26 cellular contexts compared by ENCODE assay signal in genomic region chr11:2961080-2961479, GRCh38. TPM values are rescaled to one million over a fixed set of nuclear protein-coding genes. Genes with fewer than 3 reads are reported as not detected.
DNase-seq lines count a peak whose midpoint lies in the region; ATAC-seq and TF ChIP-seq lines count a peak whose summit lies in the region.
"Had no signal": no experiment of that assay in that cellular context is flagged by ENCODE, and none has a peak within 500 bp of the region (broad histone marks: within the 10 kb centered on the region; RNA-seq: fewer than 3 reads in every experiment).

No MANE protein-coding gene starts in this region.

- peaks cover 4% of the 10 kb centered on the region for H3K4me1 Mint-ChIP-seq in activated CD4-positive, alpha-beta T cell treated with anti-CD3 and anti-CD28 coated beads for 36 hours
- peaks cover 41% of the 10 kb centered on the region for H3K4me1 Mint-ChIP-seq in CD14-positive monocyte
- H3K4me1 Mint-ChIP-seq in effector memory CD8-positive, alpha-beta T cell (ENCODE audit: low read depth in 2 of 2): peaks cover 13 to 25% of the 10 kb centered on the region in 2 donors

- peaks cover 83% of the 10 kb centered on the region for H3K36me3 ChIP-seq in OCI-LY3 (replicated peaks; ENCODE audit: low read depth, low read length)

- peaks cover 16% of the 10 kb centered on the region for H3K4me1 ChIP-seq in OCI-LY3 (ENCODE audit: low read length)
- H3K4me1 ChIP-seq: BE2C, pancreas had no signal

- H3K9me3 Mint-ChIP-seq in activated CD4-positive, alpha-beta T cell treated with anti-CD3 and anti-CD28 coated beads for 36 hours (ENCODE audit: low read depth): no peaks in the 10 kb centered on the region
- H3K9me3 Mint-ChIP-seq in CD14-positive monocyte: no peaks in the 10 kb centered on the region
- no peaks in the 10 kb centered on the region for H3K9me3 Mint-ChIP-seq in effector memory CD8-positive, alpha-beta T cell
- H3K9me3 Mint-ChIP-seq: IgD-negative memory B cell; naive thymus-derived CD8-positive, alpha-beta T cell; T-helper 2 cell treated with Interferon-gamma antibody and Interleukin-4, amounts not matched to agents 5 μg/mL and 100 μg/mL, for 36 hours had no signal

- H3K27me3 ChIP-seq in OCI-LY3 (ENCODE audit: low read depth, low read length): no peaks in the 10 kb centered on the region
- H3K27me3 ChIP-seq: BE2C, pancreas had no signal

- H3K27me3 Mint-ChIP-seq in activated CD4-positive, alpha-beta T cell treated with anti-CD3 and anti-CD28 coated beads for 36 hours: no peaks in the 10 kb centered on the region
- peaks cover 0 to 1% (median 0%) of the 10 kb centered on the region in 3 donors for H3K27me3 Mint-ChIP-seq in CD14-positive monocyte (ENCODE audit: low read depth in 3 of 3)
- H3K27me3 Mint-ChIP-seq in effector memory CD8-positive, alpha-beta T cell: no peaks in the 10 kb centered on the region
- H3K27me3 Mint-ChIP-seq: IgD-negative memory B cell; naive thymus-derived CD8-positive, alpha-beta T cell had no signal

- 0 out of 2 replicates have a peak overlapping the region, but pooled peaks have one; percentile 4 for H3K27ac ChIP-seq in OCI-LY3 (ENCODE audit: low read length)
- H3K27ac ChIP-seq: pancreas, SK-N-MC, WERI-Rb-1 had no signal

- DNase-seq in activated CD4-positive, alpha-beta T cell treated with anti-CD3 and anti-CD28 coated beads for 36 hours: no peak
- DNase-seq in activated CD4-positive, alpha-beta T cell treated with anti-CD3 and anti-CD28 coated beads for 1 hour: no peak
- DNase-seq in CD14-positive monocyte (ENCODE audit: low spot score): no peak
- DNase-seq in effector memory CD8-positive, alpha-beta T cell: no peak
- DNase-seq in AG08396 (ENCODE audit: low spot score): no peak
- DNase-seq in NCI-H2227 treated with DMSO at 0.1 percent for 48 hours (lab: John Stamatoyannopoulos, UW): no peak
- DNase-seq: activated CD8-positive, alpha-beta memory T cell treated with anti-CD3 and anti-CD28 coated beads for 24 hours; amygdala; BE2C; glutamatergic neuron; HCEC 1CT; left cardiac atrium; naive thymus-derived CD8-positive, alpha-beta T cell; NCI-H1417 treated with DMSO at 0.1 percent for 48 hours; NCI-H510A; NK-92 treated with Interleukin-12 subunit alpha and Interleukin-12 subunit beta, amount 100 ng/mL, for 24 hours; pancreas; right cardiac atrium; stimulated activated CD4-positive, alpha-beta T cell treated with anti-CD3 and anti-CD28 coated beads, Interleukin-12 subunit alpha, Interleukin-12 subunit beta, amount 100 ng/mL, for 4 hours; trophoblast cell; WERI-Rb-1 had no signal

- peak overlapping the region; percentile 65 for H3K27ac Mint-ChIP-seq in activated CD4-positive, alpha-beta T cell treated with anti-CD3 and anti-CD28 coated beads for 36 hours
- H3K27ac Mint-ChIP-seq in CD14-positive monocyte: peak overlapping the region; percentile 4 to 83 (median 76)
- H3K27ac Mint-ChIP-seq in effector memory CD8-positive, alpha-beta T cell: peak overlapping the region; percentile 51 to 92
- H3K27ac Mint-ChIP-seq: IgD-negative memory B cell had no signal

- no peak overlapping the region for H2AFZ ChIP-seq in OCI-LY3 (ENCODE audit: low read depth, low read length)

- H3K4me3 ChIP-seq in OCI-LY3 (ENCODE audit: low read length): no peak overlapping the region
- H3K4me3 ChIP-seq: pancreas, SK-N-MC had no signal

- no peak for ATAC-seq in activated CD4-positive, alpha-beta T cell treated with anti-CD3 and anti-CD28 coated beads for 36 hours
- no peak for ATAC-seq in effector memory CD8-positive, alpha-beta T cell (replicated peaks)
- no peak for ATAC-seq in GM21447 (IDR thresholded peaks at IDR 0.05; ENCODE audit: unreplicated experiment)
- ATAC-seq: left cardiac atrium; naive thymus-derived CD8-positive, alpha-beta T cell; pancreas; right cardiac atrium had no signal

- H3K9ac ChIP-seq in OCI-LY3 (ENCODE audit: low read length): no peak overlapping the region

- H3K36me3 Mint-ChIP-seq in activated CD4-positive, alpha-beta T cell treated with anti-CD3 and anti-CD28 coated beads for 36 hours (ENCODE audit: low read depth): peaks cover 81% of the 10 kb centered on the region
- peaks cover 81 to 95% of the 10 kb centered on the region in 2 donors for H3K36me3 Mint-ChIP-seq in CD14-positive monocyte
- H3K36me3 Mint-ChIP-seq in effector memory CD8-positive, alpha-beta T cell (ENCODE audit: insufficient read depth): peaks cover 96% of the 10 kb centered on the region

- peaks cover 39% of the 10 kb centered on the region for H4K20me1 ChIP-seq in OCI-LY3 (ENCODE audit: insufficient read depth, low read length)

- H3K9me3 ChIP-seq in OCI-LY3 (ENCODE audit: insufficient read depth, low read length): no peaks in the 10 kb centered on the region
- H3K9me3 ChIP-seq: BE2C, pancreas had no signal

- no peak overlapping the region for H3K4me3 Mint-ChIP-seq in activated CD4-positive, alpha-beta T cell treated with anti-CD3 and anti-CD28 coated beads for 36 hours
- H3K4me3 Mint-ChIP-seq in CD14-positive monocyte: no peak overlapping the region
- no peak overlapping the region for H3K4me3 Mint-ChIP-seq in effector memory CD8-positive, alpha-beta T cell
- H3K4me3 Mint-ChIP-seq: IgD-negative memory B cell; T-helper 2 cell treated with Interferon-gamma antibody and Interleukin-4, amounts not matched to agents 5 μg/mL and 100 μg/mL, for 36 hours had no signal

- CTCF ChIA-PET in activated CD4-positive, alpha-beta T cell treated with anti-CD3 and anti-CD28 coated beads for 36 hours (lab: Charles Lee): no interaction called here

- TF ChIP-seq CTCF in CD14-positive monocyte (IDR thresholded peaks at IDR 0.05) (no peak), OCI-LY3 (IDR thresholded peaks at IDR 0.05; ENCODE audit: low read depth, low read length) (no peak)

- H3K4me2 ChIP-seq in OCI-LY3 (ENCODE audit: low read length): no peak overlapping the region

- H3K79me2 ChIP-seq in OCI-LY3 (ENCODE audit: low read length): peaks cover 50% of the 10 kb centered on the region

- intact Hi-C loops in activated CD4-positive, alpha-beta T cell treated with anti-CD3 and anti-CD28 coated beads for 36 hours (cut with DNase I, micrococcal nuclease): no loop called here
- intact Hi-C loops in CD14-positive monocyte (cut with micrococcal nuclease): loop anchor here in 1 of 2 donors (10.0 kb wide), 1 partner anchor 426 kb away; no protein-coding TSS in a partner anchor

- POLR2A ChIA-PET in activated CD4-positive, alpha-beta T cell treated with anti-CD3 and anti-CD28 coated beads for 36 hours (lab: Charles Lee): no interaction called here

RNA-seq across cellular contexts. Expression of gene NAP1L4, which starts 31.0 kb away (rescaled TPM):
- 100 to 1,000 TPM; 241 to 246 TPM for total RNA-seq in activated CD4-positive, alpha-beta T cell treated with anti-CD3 and anti-CD28 coated beads for 36 hours
- polyA plus RNA-seq in CD14-positive monocyte: 10 to 100 TPM; 42.1 to 44.9 TPM

RNA-seq across cellular contexts. Expression of gene PHLDA2, which starts 31.9 kb away (rescaled TPM):
- total RNA-seq in activated CD4-positive, alpha-beta T cell treated with anti-CD3 and anti-CD28 coated beads for 36 hours: 1 to 10 TPM; 3.1 to 3.7 TPM
- polyA plus RNA-seq in CD14-positive monocyte: 1 to 10 TPM; 2.6 to 4.7 TPM
- polyA plus RNA-seq: IgD-negative memory B cell; naive thymus-derived CD8-positive, alpha-beta T cell had no signal
